13 cellular contexts compared by ENCODE assay signal in the genomic region with DNA sequence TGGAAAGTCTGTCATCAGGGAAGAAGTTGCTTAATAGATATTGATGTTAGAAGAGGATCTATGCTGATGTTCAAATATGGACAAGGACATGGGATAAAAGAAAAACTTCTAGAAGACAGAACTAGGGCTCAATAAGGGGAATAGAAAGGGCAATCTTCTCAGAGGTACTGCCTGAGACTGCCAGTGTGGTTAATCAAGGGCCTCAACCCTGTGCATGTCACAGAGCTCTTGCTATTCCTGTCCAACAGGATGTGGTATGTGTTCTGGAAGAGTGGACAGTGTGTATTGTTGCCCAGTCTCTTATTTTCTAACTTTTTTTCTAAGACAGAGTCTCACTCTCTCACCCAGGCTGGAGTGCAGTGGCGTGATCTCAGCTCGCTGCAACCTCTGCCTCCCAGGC. TPM values are rescaled to one million over a fixed set of nuclear protein-coding genes. Genes with fewer than 3 reads are reported as not detected.
A peak's percentile ranks its signal among the peaks of the same experiment; 100 is the strongest.
DNase-seq lines count a peak whose midpoint lies in the region; ATAC-seq and TF ChIP-seq lines count a peak whose summit lies in the region.
"Had no signal": no experiment of that assay in that cellular context is flagged by ENCODE, and none has a peak within 500 bp of the region (broad histone marks: within the 10 kb centered on the region; RNA-seq: fewer than 3 reads in every experiment).

No MANE protein-coding gene starts in this region.

- POLR2A ChIA-PET in GM10248 (lab: Yijun Ruan, JAX) = no interaction called here

- TF ChIP-seq CTCF in GM10248 (IDR thresholded peaks at IDR 0.05; ENCODE audit: control extremely low read depth, extremely low read depth, low read depth, missing control alignments) (no peak), foreskin fibroblast (IDR thresholded peaks at IDR 0.05; ENCODE audit: low read depth, low read length) (no peak)

- peak; percentile 98 for ATAC-seq in GM19372 (IDR thresholded peaks at IDR 0.05; ENCODE audit: low read depth, unreplicated experiment)
- peak; percentile 98 for ATAC-seq in HG02840 (IDR thresholded peaks at IDR 0.05; ENCODE audit: low FRiP score, unreplicated experiment)
- ATAC-seq in HG03558 (IDR thresholded peaks at IDR 0.05; ENCODE audit: extremely low read depth, unreplicated experiment) = peak; percentile 98

- no peak overlapping the region for H3K4me3 ChIP-seq in foreskin fibroblast (ENCODE audit: low read depth in 1 of 2, low read length in 2 of 2)
- H3K4me3 ChIP-seq: coronary artery, right atrium auricular region had no signal

- DNase-seq in GM10248 (ENCODE audit: extremely low spot score) (peak; percentile 41), foreskin fibroblast (no peak), A172 (ENCODE audit: low spot score) (no peak), NCI-H774 (lab: John Stamatoyannopoulos, UW) (no peak)
- DNase-seq in activated CD4-positive, alpha-beta T cell treated with anti-CD3 and anti-CD28 coated beads for 4 hours = no peak
- DNase-seq: activated CD4-positive, alpha-beta T cell treated with anti-CD3 and anti-CD28 coated beads, Interleukin-2, amount 10 ng/mL, durations not matched to agents 7 days and 5 days; activated naive CD4-positive, alpha-beta T cell treated with anti-CD3 and anti-CD28 coated beads, Interleukin-2, amount 50 U/mL, for 16 hours; NCI-H2081 treated with DMSO at 0.1 percent for 48 hours had no signal

- CTCF ChIA-PET in GM10248 (lab: Yijun Ruan, JAX) = no interaction called here

RNA-seq across cellular contexts. Expression of a gene that starts 27.8 kb away (rescaled TPM):
- total RNA-seq in A172 (2014; rRNA removed; shearing (Covaris generic)) = 0.02 and 0.36 TPM in 2 replicates

RNA-seq across cellular contexts. Expression of a gene that starts 47.9 kb away (rescaled TPM):
- 39.6 and 48.1 TPM in 2 replicates for total RNA-seq in A172 (2014; rRNA removed; shearing (Covaris generic))
